In the genomic region with DNA sequence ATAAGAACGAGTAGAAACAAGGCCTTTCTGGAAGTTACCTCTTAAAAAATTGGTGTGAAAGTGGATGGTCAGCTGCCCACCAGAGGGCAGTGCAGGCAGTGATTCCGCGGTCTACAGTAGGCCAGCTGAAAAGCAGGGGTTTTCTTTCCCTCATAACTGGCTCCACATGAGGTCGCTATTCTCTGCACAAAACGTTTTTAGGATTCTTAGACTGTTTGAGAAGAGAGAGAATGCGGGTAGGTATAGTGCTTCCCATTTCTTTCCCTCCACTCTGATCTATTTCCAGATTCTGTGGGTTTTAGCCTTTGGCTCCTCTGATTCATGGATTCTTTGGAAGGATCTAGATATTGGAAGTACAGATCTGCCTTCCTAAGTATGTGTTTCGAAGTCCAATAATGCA, we compare ENCODE assay signal across 8 cellular contexts. TPM values are rescaled to one million over a fixed set of nuclear protein-coding genes. Genes with fewer than 3 reads are reported as not detected.
A peak's percentile ranks its signal among the peaks of the same experiment; 100 is the strongest.
DNase-seq lines count a peak whose midpoint lies in the region; ATAC-seq and TF ChIP-seq lines count a peak whose summit lies in the region.

No MANE protein-coding gene starts in this region.

- H3K4me3 Mint-ChIP-seq in naive B cell = no peak overlapping the region
- H3K4me3 Mint-ChIP-seq in stimulated activated effector memory CD8-positive, alpha-beta T cell treated with anti-CD3 and anti-CD28 coated beads, Interleukin-12 subunit alpha, Interleukin-12 subunit beta, amount 100 ng/mL, for 72 hours = no peak overlapping the region

- H3K27ac ChIP-seq in DND-41 (ENCODE audit: low read length) (no peak overlapping the region), OCI-LY7 (ENCODE audit: low read depth, low read length, poor library complexity, severe bottlenecking) (no peak overlapping the region)

- H4K20me1 ChIP-seq in DND-41 (ENCODE audit: insufficient read depth, low read length) (0 out of 2 replicates have a peak, but pooled peaks cover 3% of the 10 kb centered on the region), OCI-LY7 (ENCODE audit: insufficient read depth, low read length) (no peaks in the 10 kb centered on the region)

- peak overlapping the region in 4 of 6 donors; percentile 11 to 58 (median 42) for H3K27ac Mint-ChIP-seq in naive B cell
- no peak overlapping the region for H3K27ac Mint-ChIP-seq in stimulated activated effector memory CD8-positive, alpha-beta T cell treated with anti-CD3 and anti-CD28 coated beads, Interleukin-12 subunit alpha, Interleukin-12 subunit beta, amount 100 ng/mL, for 72 hours

- no TSS peak for BruUV-seq in OCI-LY7 (replicated peaks; lab: Mats Ljungman, UMichigan)

- H2AFZ ChIP-seq in DND-41 (ENCODE audit: low read depth, low read length) (no peak overlapping the region), OCI-LY7 (ENCODE audit: low read length) (no peak overlapping the region)

- no peaks in the 10 kb centered on the region for H3K9me3 ChIP-seq in DND-41 (ENCODE audit: insufficient read depth, low read length, severe bottlenecking)
- H3K9me3 ChIP-seq in OCI-LY7 (ENCODE audit: low read length) = peaks cover 11% of the 10 kb centered on the region; the same call in 1 of the 2 replicates

- H3K36me3 ChIP-seq in DND-41 (ENCODE audit: insufficient read depth, low read length) (no peaks in the 10 kb centered on the region), OCI-LY7 (ENCODE audit: insufficient read depth, low read length) (no peaks in the 10 kb centered on the region)

- H3K9me2 ChIP-seq in OCI-LY7 (ENCODE audit: insufficient read depth, low read length) = no peaks in the 10 kb centered on the region

- intact Hi-C loops in OCI-LY7 (cut with micrococcal nuclease; ENCODE audit: unreplicated experiment) = loop anchor here (1.0 to 5.0 kb wide), 4 partner anchors 178 to 685 kb away; no protein-coding TSS in a partner anchor

- no peaks in the 10 kb centered on the region for H3K27me3 Mint-ChIP-seq in naive B cell

- in situ Hi-C loops in KBM-7 (cut with MboI; ENCODE audit: low pct_unique_long_range_greater_than_20kb, low sequenced_read_pairs) = loop anchor here (25.0 kb wide), 1 partner anchor 332 kb away; no protein-coding TSS in a partner anchor

- POLR2A ChIA-PET in OCI-LY7 (lab: Charles Lee) = no interaction called here

- H3K4me2 ChIP-seq in DND-41 (ENCODE audit: insufficient read depth, low read length) (no peak overlapping the region), OCI-LY7 (ENCODE audit: low read length) (no peak overlapping the region)

- TF ChIP-seq CTCF in DND-41 (IDR thresholded peaks at IDR 0.05; ENCODE audit: borderline replicate concordance, extremely low read depth, low read length, poor library complexity, severe bottlenecking) = peak; percentile 79
- TF ChIP-seq CTCF in OCI-LY7 (conservative IDR thresholded peaks at IDR 0.05; ENCODE audit: low read length) = peak; percentile 100
- peak; percentile 100 for TF ChIP-seq CTCF in epithelial cell of proximal tubule (conservative IDR thresholded peaks at IDR 0.05; ENCODE audit: low read depth, low read length)

- H3K79me2 ChIP-seq in DND-41 (ENCODE audit: insufficient read depth, low read length) = no peaks in the 10 kb centered on the region
- no peaks in the 10 kb centered on the region for H3K79me2 ChIP-seq in OCI-LY7 (ENCODE audit: insufficient read depth, low read depth, low read length)

- H3K9ac ChIP-seq in DND-41 (ENCODE audit: low read depth, low read length) = no peak overlapping the region

- no peaks in the 10 kb centered on the region for H3K36me3 Mint-ChIP-seq in naive B cell
- H3K36me3 Mint-ChIP-seq in stimulated activated effector memory CD8-positive, alpha-beta T cell treated with anti-CD3 and anti-CD28 coated beads, Interleukin-12 subunit alpha, Interleukin-12 subunit beta, amount 100 ng/mL, for 72 hours = no peaks in the 10 kb centered on the region

- ATAC-seq in DND-41 (ENCODE audit: insufficient read depth, low read depth) = peak; percentile 94
- ATAC-seq in GM21723 (IDR thresholded peaks at IDR 0.05; ENCODE audit: unreplicated experiment) = peak; percentile 90
- peak; percentile 93 to 95 for ATAC-seq in naive B cell (ENCODE audit: low read depth in 2 of 2)
- ATAC-seq in stimulated activated effector memory CD8-positive, alpha-beta T cell treated with anti-CD3 and anti-CD28 coated beads, Interleukin-12 subunit alpha, Interleukin-12 subunit beta, amount 100 ng/mL, for 72 hours = peak; percentile 96

- H3K9me3 Mint-ChIP-seq in naive B cell = peaks cover 0 to 14% (median 5%) of the 10 kb centered on the region in 7 donors
- no peaks in the 10 kb centered on the region for H3K9me3 Mint-ChIP-seq in stimulated activated effector memory CD8-positive, alpha-beta T cell treated with anti-CD3 and anti-CD28 coated beads, Interleukin-12 subunit alpha, Interleukin-12 subunit beta, amount 100 ng/mL, for 72 hours

- H3K4me1 Mint-ChIP-seq in naive B cell = peaks cover 62 to 75% (median 65%) of the 10 kb centered on the region in 3 donors
- peaks cover 32% of the 10 kb centered on the region for H3K4me1 Mint-ChIP-seq in stimulated activated effector memory CD8-positive, alpha-beta T cell treated with anti-CD3 and anti-CD28 coated beads, Interleukin-12 subunit alpha, Interleukin-12 subunit beta, amount 100 ng/mL, for 72 hours

- no peaks in the 10 kb centered on the region for H3K27me3 ChIP-seq in DND-41 (ENCODE audit: insufficient read depth, low read length, poor library complexity)

- H3K4me1 ChIP-seq in DND-41 (ENCODE audit: insufficient read depth, low read length) = no peaks in the 10 kb centered on the region
- H3K4me1 ChIP-seq in OCI-LY7 (ENCODE audit: insufficient read depth, low read length, poor library complexity, severe bottlenecking) = peaks cover 2% of the 10 kb centered on the region

- DNase-seq in DND-41 = peak; percentile 73
- DNase-seq in KBM-7 = peak; percentile 93
- DNase-seq in OCI-LY7 (ENCODE audit: low spot score) = peak; percentile 88
- peak; percentile 50 for DNase-seq in activated T-cell treated with anti-CD3 and anti-CD28 coated beads for 1 hour (ENCODE audit: low read depth)
- DNase-seq in epithelial cell of proximal tubule (ENCODE audit: low read depth) = peak; percentile 52
- DNase-seq in naive B cell = peak; percentile 75
- DNase-seq in stimulated activated effector memory CD8-positive, alpha-beta T cell treated with anti-CD3 and anti-CD28 coated beads, Interleukin-12 subunit alpha, Interleukin-12 subunit beta, amount 100 ng/mL, for 72 hours (ENCODE audit: low spot score in 2 of 2) = peak; percentile 58 to 81

- CTCF ChIA-PET in OCI-LY7 (lab: Charles Lee; ENCODE audit: unreplicated experiment) = interaction anchor here (2.3 kb wide), 1 partner anchor 334 kb away, joined by 25 read pairs; no protein-coding TSS in a partner anchor

- H3K4me3 ChIP-seq in DND-41 (ENCODE audit: low read depth in 1 of 2, low read length in 2 of 2) (no peak overlapping the region), OCI-LY7 (ENCODE audit: low read depth, low read length, poor library complexity, severe bottlenecking) (no peak overlapping the region), epithelial cell of proximal tubule (ENCODE audit: low read depth, low read length) (no peak overlapping the region)

RNA-seq across cellular contexts. Expression of gene FIG4, which starts 14.2 kb away (rescaled TPM):
- total RNA-seq in OCI-LY7 (2014; rRNA removed; shearing (Covaris generic)) = 10.4 and 13.3 TPM in 2 replicates
- 22.9 and 28.9 TPM in 2 replicates for total RNA-seq in OCI-LY7 (2022)
- 10.8 and 15.5 TPM in 2 replicates for total RNA-seq in epithelial cell of proximal tubule
- 100 to 1,000 TPM in 1 of 6 donors, 10 to 100 TPM in 5; 59.0 to 124 (median 72.6) TPM for polyA plus RNA-seq in naive B cell (ENCODE audit: low read depth in 6 of 6)

RNA-seq across cellular contexts. Expression of gene AK9, which starts 14.3 kb away (rescaled TPM):
- 2.0 and 6.7 TPM in 2 replicates for total RNA-seq in OCI-LY7 (2014; rRNA removed; shearing (Covaris generic))
- total RNA-seq in OCI-LY7 (2022) (4.9 and 5.7 TPM in 2 replicates), epithelial cell of proximal tubule (1.4 and 4.5 TPM in 2 replicates)
- polyA plus RNA-seq in naive B cell (ENCODE audit: low read depth in 6 of 6) = 10 to 100 TPM in 5 of 6 donors, 1 to 10 TPM in 1; 6.8 to 23.5 (median 15.9) TPM
